In genomic region chr3:4897765-4898453, GRCh38 we compare ENCODE assay signal across 12 cellular contexts.
DNase-seq lines count a peak whose midpoint lies in the region; ATAC-seq, FAIRE-seq and TF ChIP-seq lines count a peak whose summit lies in the region.
"Had no signal": no experiment of that assay in that cellular context is flagged by ENCODE, and none has a peak within 500 bp of the region (broad histone marks: within the 10 kb centered on the region; RNA-seq: fewer than 3 reads in every experiment).

No MANE protein-coding gene starts in this region.

- H4K20me1 ChIP-seq in GM12878 (ENCODE audit: control insufficient read depth, insufficient read depth), result no peaks in the 10 kb centered on the region

- peaks cover 1% of the 10 kb centered on the region for H3K9me3 Mint-ChIP-seq in activated CD4-positive, alpha-beta T cell treated with anti-CD3 and anti-CD28 coated beads, Interleukin-2, amount 10 ng/mL, durations not matched to agents 7 days and 5 days
- H3K9me3 Mint-ChIP-seq: IgD-negative memory B cell, neural crest cell had no signal

- ATAC-seq in GM12878, result no peak

- peaks cover 6% of the 10 kb centered on the region for H3K36me3 Mint-ChIP-seq in activated CD4-positive, alpha-beta T cell treated with anti-CD3 and anti-CD28 coated beads, Interleukin-2, amount 10 ng/mL, durations not matched to agents 7 days and 5 days (ENCODE audit: low read depth)

- RAD21 ChIA-PET in GM12878 (lab: Charles Lee; ENCODE audit: unreplicated experiment), result interaction anchor here (0.6 to 2.0 kb wide), 4 partner anchors 10 to 103 kb away, joined by 3 to 5 read pairs (median 4); no protein-coding TSS in a partner anchor

- H3K36me3 ChIP-seq in GM12878 (ENCODE audit: control insufficient read depth in 2 of 2, insufficient read depth in 2 of 2, low read length in 1 of 2) (no peaks in the 10 kb centered on the region), mesendoderm (ENCODE audit: control insufficient read depth, insufficient read depth, low read length) (no peaks in the 10 kb centered on the region), suprapubic skin (no peaks in the 10 kb centered on the region)

- CTCF ChIA-PET in activated CD4-positive, alpha-beta T cell treated with anti-CD3 and anti-CD28 coated beads, Interleukin-2, amount 10 ng/mL, durations not matched to agents 7 days and 5 days (lab: Charles Lee), result interaction anchor here (0.7 to 1.6 kb wide), 5 partner anchors 9 to 186 kb away, joined by 3 to 4 read pairs (median 3); no protein-coding TSS in a partner anchor
- CTCF ChIA-PET in GM12878 (lab: Yijun Ruan, JAX), result interaction anchor here (0.6 to 1.7 kb wide), 4 partner anchors 26 to 186 kb away, joined by 3 to 5 read pairs (median 4); no protein-coding TSS in a partner anchor

- no peak overlapping the region for H3K23ac ChIP-seq in mesendoderm (ENCODE audit: low read length)

- no peak overlapping the region for H4K8ac ChIP-seq in mesendoderm (ENCODE audit: low read depth, low read length)

- no peaks in the 10 kb centered on the region for H3K79me1 ChIP-seq in mesendoderm (ENCODE audit: low read length)

- WGBS in GM12878 (ENCODE audit: insufficient coverage, insufficient replicate concordance, low lambda C conversion rate, missing lambda C conversion rate), result 88% methylated on average over 6 of the region's 6 CpGs
- no CpG with 5 or more reads among the region's 6 CpGs for whole genome bisulfite sequencing in mesendoderm (ENCODE audit: extremely low coverage, insufficient coverage, low lambda C conversion rate)
- WGBS in suprapubic skin, result 75% methylated on average over 6 of the region's 6 CpGs

- H3K4me3 Mint-ChIP-seq in activated CD4-positive, alpha-beta T cell treated with anti-CD3 and anti-CD28 coated beads, Interleukin-2, amount 10 ng/mL, durations not matched to agents 7 days and 5 days, result no peak overlapping the region
- H3K4me3 Mint-ChIP-seq: IgD-negative memory B cell, neural crest cell had no signal

- no peak overlapping the region for H2BK15ac ChIP-seq in mesendoderm (replicated peaks; ENCODE audit: low read depth)

- no peak overlapping the region for H3K4ac ChIP-seq in mesendoderm (ENCODE audit: low read depth, low read length)

- peak overlapping the region; percentile 33 for H3K27ac Mint-ChIP-seq in activated CD4-positive, alpha-beta T cell treated with anti-CD3 and anti-CD28 coated beads, Interleukin-2, amount 10 ng/mL, durations not matched to agents 7 days and 5 days
- H3K27ac Mint-ChIP-seq: IgD-negative memory B cell had no signal

- H2BK120ac ChIP-seq in mesendoderm (ENCODE audit: low read depth, low read length), result no peak overlapping the region

- TF ChIP-seq RAD21 in GM12878 (IDR thresholded peaks at IDR 0.05; ENCODE audit: insufficient read depth, low read depth, low read length), result no peak

- H3K4me1 ChIP-seq in GM12878 (ENCODE audit: control insufficient read depth, insufficient read depth, low read length) (peaks cover 16% of the 10 kb centered on the region), mesendoderm (ENCODE audit: control insufficient read depth, low read depth, low read length) (peaks cover 15% of the 10 kb centered on the region), suprapubic skin (peaks cover 26% of the 10 kb centered on the region)

- no peak overlapping the region for H4K5ac ChIP-seq in mesendoderm (ENCODE audit: low read length)

- H3K27me3 Mint-ChIP-seq in activated CD4-positive, alpha-beta T cell treated with anti-CD3 and anti-CD28 coated beads, Interleukin-2, amount 10 ng/mL, durations not matched to agents 7 days and 5 days, result no peaks in the 10 kb centered on the region
- H3K27me3 Mint-ChIP-seq: IgD-negative memory B cell had no signal

- intact Hi-C loops in GM12878 (cut with micrococcal nuclease; ENCODE audit: unreplicated experiment), result loop anchor here (2.0 to 5.0 kb wide), 5 partner anchors 47 to 146 kb away; no protein-coding TSS in a partner anchor

- no peak for TF ChIP-seq EP300 in GM12878 (IDR thresholded peaks at IDR 0.05; ENCODE audit: borderline replicate concordance in 1 of 2, control insufficient read depth in 1 of 2, low read depth in 2 of 2, low read length in 2 of 2)
- TF ChIP-seq EP300 in suprapubic skin (IDR thresholded peaks at IDR 0.05), result no peak

- H3K9ac ChIP-seq in GM12878 (ENCODE audit: control insufficient read depth, insufficient read depth, low read length) (no peak overlapping the region), mesendoderm (ENCODE audit: low read length) (no peak overlapping the region)

- SMC1A ChIA-PET in GM12878 (lab: Charles Lee; ENCODE audit: uncharacterized antibody, unreplicated experiment), result interaction anchor here (1.1 to 1.9 kb wide), 10 partner anchors 9 to 154 kb away, joined by 3 to 11 read pairs (median 4); no protein-coding TSS in a partner anchor

- TF ChIP-seq CTCF in GM12878 (IDR thresholded peaks at IDR 0.05 in 2 of 3, conservative IDR thresholded peaks at IDR 0.05 in 1 of 3; ENCODE audit: control insufficient read depth in 2 of 3, extremely low read depth in 1 of 3, insufficient read depth in 1 of 3, low read depth in 3 of 3, low read length in 3 of 3), result no peak
- no peak for TF ChIP-seq CTCF in suprapubic skin (IDR thresholded peaks at IDR 0.05)

- BruUV-seq in GM12878 (replicated peaks; lab: Mats Ljungman, UMichigan), result no TSS peak

- DNase-seq in activated CD4-positive, alpha-beta T cell treated with anti-CD3 and anti-CD28 coated beads, Interleukin-2, amount 10 ng/mL, durations not matched to agents 7 days and 5 days, result no peak
- DNase-seq in activated CD4-positive, alpha-beta T cell treated with anti-CD3 and anti-CD28 coated beads for 1 hour, result no peak
- DNase-seq in GM12878 (ENCODE audit: low read depth, low spot score), result no peak
- DNase-seq in mesendoderm, result peak; percentile 16
- DNase-seq in suprapubic skin (ENCODE audit: low spot score in 2 of 2), result no peak
- DNase-seq in H4 (ENCODE audit: low spot score), result no peak
- DNase-seq in SHP77 treated with DMSO at 0.1 percent for 48 hours (lab: John Stamatoyannopoulos, UW), result no peak
- DNase-seq in stimulated activated naive CD4-positive, alpha-beta T cell treated with Interleukin-2 at 50 U/mL for 16 hours (lab: John Stamatoyannopoulos, UW), result no peak
- DNase-seq: NCI-H226 had no signal

- POLR2A ChIA-PET in activated CD4-positive, alpha-beta T cell treated with anti-CD3 and anti-CD28 coated beads, Interleukin-2, amount 10 ng/mL, durations not matched to agents 7 days and 5 days (lab: Charles Lee), result interaction anchor here (0.7 kb wide), 1 partner anchor 294 kb away, joined by 3 read pairs; no protein-coding TSS in a partner anchor
- POLR2A ChIA-PET in GM12878 (lab: Charles Lee), result interaction anchor here (0.6 to 1.4 kb wide), 3 partner anchors 9 to 36 kb away, joined by 3 to 5 read pairs (median 4); no protein-coding TSS in a partner anchor

- no peak overlapping the region for H2AK5ac ChIP-seq in mesendoderm (ENCODE audit: low read length)

- H3K27ac ChIP-seq in GM12878 (ENCODE audit: control insufficient read depth, insufficient read depth) (no peak overlapping the region), mesendoderm (ENCODE audit: low read depth, low read length) (no peak overlapping the region), suprapubic skin (peak overlapping the region; percentile 61)

- no peaks in the 10 kb centered on the region; the same call in 2 of the 3 replicates for H3K9me3 ChIP-seq in GM12878 (replicated peaks; ENCODE audit: control insufficient read depth, insufficient read depth, low read length)
- no peaks in the 10 kb centered on the region for H3K9me3 ChIP-seq in suprapubic skin

- H3K79me2 ChIP-seq in GM12878 (ENCODE audit: control insufficient read depth, insufficient read depth, low read length) (no peaks in the 10 kb centered on the region), mesendoderm (ENCODE audit: control insufficient read depth, insufficient read depth, low read length) (no peaks in the 10 kb centered on the region)

- no peaks in the 10 kb centered on the region for H3K27me3 ChIP-seq in GM12878 (replicated peaks in 1 of 2; ENCODE audit: control insufficient read depth in 2 of 2, insufficient read depth in 2 of 2, low read length in 1 of 2)
- H3K27me3 ChIP-seq in mesendoderm (ENCODE audit: insufficient read depth, low read length, poor library complexity), result no peaks in the 10 kb centered on the region
- no peaks in the 10 kb centered on the region for H3K27me3 ChIP-seq in suprapubic skin

- in situ Hi-C loops in GM12878 (cut with MboI), result no loop called here

- TF ChIP-seq POLR2A in GM12878 (IDR thresholded peaks at IDR 0.05; ENCODE audit: low read depth, low read length), result no peak
- TF ChIP-seq POLR2A in suprapubic skin (IDR thresholded peaks at IDR 0.05), result no peak

- H2AFZ ChIP-seq in GM12878 (ENCODE audit: control insufficient read depth, low read depth, low read length), result no peak overlapping the region

- H3K4me3 ChIP-seq in GM12878 (no peak overlapping the region), mesendoderm (ENCODE audit: low read length) (no peak overlapping the region), suprapubic skin (no peak overlapping the region)

- peaks cover 49% of the 10 kb centered on the region for H3K4me1 Mint-ChIP-seq in activated CD4-positive, alpha-beta T cell treated with anti-CD3 and anti-CD28 coated beads, Interleukin-2, amount 10 ng/mL, durations not matched to agents 7 days and 5 days

- H3K4me2 ChIP-seq in GM12878 (ENCODE audit: control insufficient read depth, insufficient read depth), result peak overlapping the region; percentile 86
- no peak overlapping the region for H3K4me2 ChIP-seq in mesendoderm (ENCODE audit: low read length)

- peak overlapping the region; percentile 88 for H3K18ac ChIP-seq in mesendoderm (ENCODE audit: low read length)

- FAIRE-seq in GM12878 (lab: Jason Lieb, UNC), result no peak
- FAIRE-seq: frontal cortex had no signal

- no peak overlapping the region for H2BK5ac ChIP-seq in mesendoderm (ENCODE audit: low read length)

- peak overlapping the region; percentile 18 for H3K56ac ChIP-seq in mesendoderm (ENCODE audit: low read length)

TF ChIP-seq in GM12878, 131 proteins besides CTCF, POLR2A, EP300 and RAD21:
- 0 out of 2 replicates have a peak, but pooled peaks have one; percentile 27 for TF ChIP-seq SMARCA5 (IDR thresholded peaks at IDR 0.05)
- TF ChIP-seq MEF2A (IDR thresholded peaks at IDR 0.05; ENCODE audit: insufficient read depth, low read depth, low read length), result no peak
